1 cellular context compared by ENCODE assay signal in the genomic region with DNA sequence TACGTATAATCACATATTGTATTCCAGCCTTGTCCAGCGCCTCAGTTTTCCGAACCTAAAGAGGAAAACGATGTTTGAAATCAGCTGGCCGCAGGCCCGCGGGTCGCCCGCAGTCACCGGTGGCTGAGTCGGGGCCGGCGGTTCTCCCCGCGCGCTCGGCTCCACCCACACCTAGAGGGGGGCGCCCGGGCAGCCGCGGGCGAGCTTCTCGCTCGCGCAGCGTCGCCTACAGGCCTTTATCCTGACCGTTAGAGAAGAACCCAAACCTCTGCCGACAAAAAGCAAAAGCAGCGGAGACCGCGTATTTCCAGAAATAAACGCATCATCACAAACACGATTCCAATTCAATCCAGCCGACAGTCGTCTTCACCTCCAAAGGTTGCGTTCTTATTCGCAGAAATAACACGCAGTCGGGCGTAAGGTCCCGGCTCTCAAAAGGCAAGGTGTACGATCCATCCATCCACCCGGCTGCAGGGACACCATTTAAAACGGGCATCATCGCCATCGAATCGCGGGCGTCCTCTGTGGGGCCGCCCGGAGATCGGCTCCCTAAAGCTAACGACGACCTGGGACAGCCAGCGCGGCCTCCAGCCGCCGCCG.
TF ChIP-seq lines count a peak whose summit lies in the region.

No MANE protein-coding gene starts in this region.

TF ChIP-seq in GM12878, 131 proteins besides CTCF, POLR2A, EP300 and RAD21 (continued from another document and continues in another):
- TF ChIP-seq, protein P1, sequence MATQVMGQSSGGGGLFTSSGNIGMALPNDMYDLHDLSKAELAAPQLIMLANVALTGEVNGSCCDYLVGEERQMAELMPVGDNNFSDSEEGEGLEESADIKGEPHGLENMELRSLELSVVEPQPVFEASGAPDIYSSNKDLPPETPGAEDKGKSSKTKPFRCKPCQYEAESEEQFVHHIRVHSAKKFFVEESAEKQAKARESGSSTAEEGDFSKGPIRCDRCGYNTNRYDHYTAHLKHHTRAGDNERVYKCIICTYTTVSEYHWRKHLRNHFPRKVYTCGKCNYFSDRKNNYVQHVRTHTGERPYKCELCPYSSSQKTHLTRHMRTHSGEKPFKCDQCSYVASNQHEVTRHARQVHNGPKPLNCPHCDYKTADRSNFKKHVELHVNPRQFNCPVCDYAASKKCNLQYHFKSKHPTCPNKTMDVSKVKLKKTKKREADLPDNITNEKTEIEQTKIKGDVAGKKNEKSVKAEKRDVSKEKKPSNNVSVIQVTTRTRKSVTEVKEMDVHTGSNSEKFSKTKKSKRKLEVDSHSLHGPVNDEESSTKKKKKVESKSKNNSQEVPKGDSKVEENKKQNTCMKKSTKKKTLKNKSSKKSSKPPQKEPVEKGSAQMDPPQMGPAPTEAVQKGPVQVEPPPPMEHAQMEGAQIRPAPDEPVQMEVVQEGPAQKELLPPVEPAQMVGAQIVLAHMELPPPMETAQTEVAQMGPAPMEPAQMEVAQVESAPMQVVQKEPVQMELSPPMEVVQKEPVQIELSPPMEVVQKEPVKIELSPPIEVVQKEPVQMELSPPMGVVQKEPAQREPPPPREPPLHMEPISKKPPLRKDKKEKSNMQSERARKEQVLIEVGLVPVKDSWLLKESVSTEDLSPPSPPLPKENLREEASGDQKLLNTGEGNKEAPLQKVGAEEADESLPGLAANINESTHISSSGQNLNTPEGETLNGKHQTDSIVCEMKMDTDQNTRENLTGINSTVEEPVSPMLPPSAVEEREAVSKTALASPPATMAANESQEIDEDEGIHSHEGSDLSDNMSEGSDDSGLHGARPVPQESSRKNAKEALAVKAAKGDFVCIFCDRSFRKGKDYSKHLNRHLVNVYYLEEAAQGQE (IDR thresholded peaks at IDR 0.05; ENCODE audit: low read depth, low read length) = no peak
- TF ChIP-seq, protein P2, sequence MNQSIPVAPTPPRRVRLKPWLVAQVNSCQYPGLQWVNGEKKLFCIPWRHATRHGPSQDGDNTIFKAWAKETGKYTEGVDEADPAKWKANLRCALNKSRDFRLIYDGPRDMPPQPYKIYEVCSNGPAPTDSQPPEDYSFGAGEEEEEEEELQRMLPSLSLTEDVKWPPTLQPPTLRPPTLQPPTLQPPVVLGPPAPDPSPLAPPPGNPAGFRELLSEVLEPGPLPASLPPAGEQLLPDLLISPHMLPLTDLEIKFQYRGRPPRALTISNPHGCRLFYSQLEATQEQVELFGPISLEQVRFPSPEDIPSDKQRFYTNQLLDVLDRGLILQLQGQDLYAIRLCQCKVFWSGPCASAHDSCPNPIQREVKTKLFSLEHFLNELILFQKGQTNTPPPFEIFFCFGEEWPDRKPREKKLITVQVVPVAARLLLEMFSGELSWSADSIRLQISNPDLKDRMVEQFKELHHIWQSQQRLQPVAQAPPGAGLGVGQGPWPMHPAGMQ (IDR thresholded peaks at IDR 0.05; ENCODE audit: borderline replicate concordance) = no peak
- TF ChIP-seq SMAD1 (IDR thresholded peaks at IDR 0.05; ENCODE audit: low read depth, partially characterized antibody) = no peak
- no peak for TF ChIP-seq ZNF274 (IDR thresholded peaks at IDR 0.05; ENCODE audit: insufficient read depth, insufficient read length)
- TF ChIP-seq STAT1 (conservative IDR thresholded peaks at IDR 0.05) = no peak
- TF ChIP-seq ETV6 (conservative IDR thresholded peaks at IDR 0.05 in 1 of 2, IDR thresholded peaks at IDR 0.05 in 1 of 2; ENCODE audit: borderline replicate concordance in 1 of 2, low read depth in 1 of 2) = no peak
- TF ChIP-seq JUND (IDR thresholded peaks at IDR 0.05; ENCODE audit: low read depth, low read length) = no peak
- TF ChIP-seq JUNB (IDR thresholded peaks at IDR 0.05) = no peak
- no peak for TF ChIP-seq FOS (IDR thresholded peaks at IDR 0.05; ENCODE audit: borderline replicate concordance, extremely low read depth, insufficient read length)
- TF ChIP-seq, protein P3, sequence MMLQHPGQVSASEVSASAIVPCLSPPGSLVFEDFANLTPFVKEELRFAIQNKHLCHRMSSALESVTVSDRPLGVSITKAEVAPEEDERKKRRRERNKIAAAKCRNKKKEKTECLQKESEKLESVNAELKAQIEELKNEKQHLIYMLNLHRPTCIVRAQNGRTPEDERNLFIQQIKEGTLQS (IDR thresholded peaks at IDR 0.05; ENCODE audit: borderline replicate concordance, extremely low read depth, low read depth, low read length) = no peak
- TF ChIP-seq, protein P4, sequence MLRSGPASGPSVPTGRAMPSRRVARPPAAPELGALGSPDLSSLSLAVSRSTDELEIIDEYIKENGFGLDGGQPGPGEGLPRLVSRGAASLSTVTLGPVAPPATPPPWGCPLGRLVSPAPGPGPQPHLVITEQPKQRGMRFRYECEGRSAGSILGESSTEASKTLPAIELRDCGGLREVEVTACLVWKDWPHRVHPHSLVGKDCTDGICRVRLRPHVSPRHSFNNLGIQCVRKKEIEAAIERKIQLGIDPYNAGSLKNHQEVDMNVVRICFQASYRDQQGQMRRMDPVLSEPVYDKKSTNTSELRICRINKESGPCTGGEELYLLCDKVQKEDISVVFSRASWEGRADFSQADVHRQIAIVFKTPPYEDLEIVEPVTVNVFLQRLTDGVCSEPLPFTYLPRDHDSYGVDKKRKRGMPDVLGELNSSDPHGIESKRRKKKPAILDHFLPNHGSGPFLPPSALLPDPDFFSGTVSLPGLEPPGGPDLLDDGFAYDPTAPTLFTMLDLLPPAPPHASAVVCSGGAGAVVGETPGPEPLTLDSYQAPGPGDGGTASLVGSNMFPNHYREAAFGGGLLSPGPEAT (IDR thresholded peaks at IDR 0.05; ENCODE audit: low read depth) = 0 out of 2 replicates have a peak, but pooled peaks have one; percentile 29
- TF ChIP-seq, protein P5, sequence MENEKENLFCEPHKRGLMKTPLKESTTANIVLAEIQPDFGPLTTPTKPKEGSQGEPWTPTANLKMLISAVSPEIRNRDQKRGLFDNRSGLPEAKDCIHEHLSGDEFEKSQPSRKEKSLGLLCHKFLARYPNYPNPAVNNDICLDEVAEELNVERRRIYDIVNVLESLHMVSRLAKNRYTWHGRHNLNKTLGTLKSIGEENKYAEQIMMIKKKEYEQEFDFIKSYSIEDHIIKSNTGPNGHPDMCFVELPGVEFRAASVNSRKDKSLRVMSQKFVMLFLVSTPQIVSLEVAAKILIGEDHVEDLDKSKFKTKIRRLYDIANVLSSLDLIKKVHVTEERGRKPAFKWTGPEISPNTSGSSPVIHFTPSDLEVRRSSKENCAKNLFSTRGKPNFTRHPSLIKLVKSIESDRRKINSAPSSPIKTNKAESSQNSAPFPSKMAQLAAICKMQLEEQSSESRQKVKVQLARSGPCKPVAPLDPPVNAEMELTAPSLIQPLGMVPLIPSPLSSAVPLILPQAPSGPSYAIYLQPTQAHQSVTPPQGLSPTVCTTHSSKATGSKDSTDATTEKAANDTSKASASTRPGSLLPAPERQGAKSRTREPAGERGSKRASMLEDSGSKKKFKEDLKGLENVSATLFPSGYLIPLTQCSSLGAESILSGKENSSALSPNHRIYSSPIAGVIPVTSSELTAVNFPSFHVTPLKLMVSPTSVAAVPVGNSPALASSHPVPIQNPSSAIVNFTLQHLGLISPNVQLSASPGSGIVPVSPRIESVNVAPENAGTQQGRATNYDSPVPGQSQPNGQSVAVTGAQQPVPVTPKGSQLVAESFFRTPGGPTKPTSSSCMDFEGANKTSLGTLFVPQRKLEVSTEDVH (IDR thresholded peaks at IDR 0.05; ENCODE audit: low read depth, partially characterized antibody) = no peak
- TF ChIP-seq IRF4 (IDR thresholded peaks at IDR 0.05; ENCODE audit: low read depth, low read length) = no peak
- no peak for TF ChIP-seq BMI1 (IDR thresholded peaks at IDR 0.05; ENCODE audit: borderline replicate concordance)
- TF ChIP-seq, protein P6, sequence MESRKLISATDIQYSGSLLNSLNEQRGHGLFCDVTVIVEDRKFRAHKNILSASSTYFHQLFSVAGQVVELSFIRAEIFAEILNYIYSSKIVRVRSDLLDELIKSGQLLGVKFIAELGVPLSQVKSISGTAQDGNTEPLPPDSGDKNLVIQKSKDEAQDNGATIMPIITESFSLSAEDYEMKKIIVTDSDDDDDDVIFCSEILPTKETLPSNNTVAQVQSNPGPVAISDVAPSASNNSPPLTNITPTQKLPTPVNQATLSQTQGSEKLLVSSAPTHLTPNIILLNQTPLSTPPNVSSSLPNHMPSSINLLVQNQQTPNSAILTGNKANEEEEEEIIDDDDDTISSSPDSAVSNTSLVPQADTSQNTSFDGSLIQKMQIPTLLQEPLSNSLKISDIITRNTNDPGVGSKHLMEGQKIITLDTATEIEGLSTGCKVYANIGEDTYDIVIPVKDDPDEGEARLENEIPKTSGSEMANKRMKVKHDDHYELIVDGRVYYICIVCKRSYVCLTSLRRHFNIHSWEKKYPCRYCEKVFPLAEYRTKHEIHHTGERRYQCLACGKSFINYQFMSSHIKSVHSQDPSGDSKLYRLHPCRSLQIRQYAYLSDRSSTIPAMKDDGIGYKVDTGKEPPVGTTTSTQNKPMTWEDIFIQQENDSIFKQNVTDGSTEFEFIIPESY (IDR thresholded peaks at IDR 0.05) = no peak
- no peak for TF ChIP-seq CEBPB (IDR thresholded peaks at IDR 0.05; ENCODE audit: borderline replicate concordance in 1 of 2, low read depth in 2 of 2, low read length in 2 of 2)
- TF ChIP-seq SPI1 (IDR thresholded peaks at IDR 0.05; ENCODE audit: borderline replicate concordance, insufficient read depth, low read depth, low read length) = no peak
- peak in 1 of 2 experiments; percentile 19; a peak in 1 of 4 replicates for TF ChIP-seq IKZF2 (IDR thresholded peaks at IDR 0.05)
- TF ChIP-seq MXI1 (IDR thresholded peaks at IDR 0.05; ENCODE audit: low read depth, low read length) = no peak
- no peak for TF ChIP-seq CBX3 (IDR thresholded peaks at IDR 0.05; ENCODE audit: borderline replicate concordance, low read depth)
- TF ChIP-seq MEF2A (IDR thresholded peaks at IDR 0.05; ENCODE audit: insufficient read depth, low read depth, low read length) = no peak
- TF ChIP-seq ATF7 (IDR thresholded peaks at IDR 0.05; ENCODE audit: low read depth) = 0 out of 2 replicates have a peak, but pooled peaks have one; percentile 27
- TF ChIP-seq RFX5 (IDR thresholded peaks at IDR 0.05; ENCODE audit: low read depth, low read length) = no peak
- TF ChIP-seq, protein P7, sequence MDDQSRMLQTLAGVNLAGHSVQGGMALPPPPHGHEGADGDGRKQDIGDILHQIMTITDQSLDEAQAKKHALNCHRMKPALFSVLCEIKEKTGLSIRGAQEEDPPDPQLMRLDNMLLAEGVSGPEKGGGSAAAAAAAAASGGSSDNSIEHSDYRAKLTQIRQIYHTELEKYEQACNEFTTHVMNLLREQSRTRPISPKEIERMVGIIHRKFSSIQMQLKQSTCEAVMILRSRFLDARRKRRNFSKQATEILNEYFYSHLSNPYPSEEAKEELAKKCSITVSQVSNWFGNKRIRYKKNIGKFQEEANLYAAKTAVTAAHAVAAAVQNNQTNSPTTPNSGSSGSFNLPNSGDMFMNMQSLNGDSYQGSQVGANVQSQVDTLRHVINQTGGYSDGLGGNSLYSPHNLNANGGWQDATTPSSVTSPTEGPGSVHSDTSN (IDR thresholded peaks at IDR 0.05; ENCODE audit: insufficient replicate concordance, low read depth, low read length) = no peak
- no peak for TF ChIP-seq SREBF1 (IDR thresholded peaks at IDR 0.05; ENCODE audit: low read length)
- TF ChIP-seq, protein P8, sequence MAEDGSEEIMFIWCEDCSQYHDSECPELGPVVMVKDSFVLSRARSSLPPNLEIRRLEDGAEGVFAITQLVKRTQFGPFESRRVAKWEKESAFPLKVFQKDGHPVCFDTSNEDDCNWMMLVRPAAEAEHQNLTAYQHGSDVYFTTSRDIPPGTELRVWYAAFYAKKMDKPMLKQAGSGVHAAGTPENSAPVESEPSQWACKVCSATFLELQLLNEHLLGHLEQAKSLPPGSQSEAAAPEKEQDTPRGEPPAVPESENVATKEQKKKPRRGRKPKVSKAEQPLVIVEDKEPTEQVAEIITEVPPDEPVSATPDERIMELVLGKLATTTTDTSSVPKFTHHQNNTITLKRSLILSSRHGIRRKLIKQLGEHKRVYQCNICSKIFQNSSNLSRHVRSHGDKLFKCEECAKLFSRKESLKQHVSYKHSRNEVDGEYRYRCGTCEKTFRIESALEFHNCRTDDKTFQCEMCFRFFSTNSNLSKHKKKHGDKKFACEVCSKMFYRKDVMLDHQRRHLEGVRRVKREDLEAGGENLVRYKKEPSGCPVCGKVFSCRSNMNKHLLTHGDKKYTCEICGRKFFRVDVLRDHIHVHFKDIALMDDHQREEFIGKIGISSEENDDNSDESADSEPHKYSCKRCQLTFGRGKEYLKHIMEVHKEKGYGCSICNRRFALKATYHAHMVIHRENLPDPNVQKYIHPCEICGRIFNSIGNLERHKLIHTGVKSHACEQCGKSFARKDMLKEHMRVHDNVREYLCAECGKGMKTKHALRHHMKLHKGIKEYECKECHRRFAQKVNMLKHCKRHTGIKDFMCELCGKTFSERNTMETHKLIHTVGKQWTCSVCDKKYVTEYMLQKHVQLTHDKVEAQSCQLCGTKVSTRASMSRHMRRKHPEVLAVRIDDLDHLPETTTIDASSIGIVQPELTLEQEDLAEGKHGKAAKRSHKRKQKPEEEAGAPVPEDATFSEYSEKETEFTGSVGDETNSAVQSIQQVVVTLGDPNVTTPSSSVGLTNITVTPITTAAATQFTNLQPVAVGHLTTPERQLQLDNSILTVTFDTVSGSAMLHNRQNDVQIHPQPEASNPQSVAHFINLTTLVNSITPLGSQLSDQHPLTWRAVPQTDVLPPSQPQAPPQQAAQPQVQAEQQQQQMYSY (CRISPR knock-in tag; IDR thresholded peaks at IDR 0.05) = no peak
- no peak for TF ChIP-seq EED (IDR thresholded peaks at IDR 0.05; ENCODE audit: low read depth)
- TF ChIP-seq, protein P9, sequence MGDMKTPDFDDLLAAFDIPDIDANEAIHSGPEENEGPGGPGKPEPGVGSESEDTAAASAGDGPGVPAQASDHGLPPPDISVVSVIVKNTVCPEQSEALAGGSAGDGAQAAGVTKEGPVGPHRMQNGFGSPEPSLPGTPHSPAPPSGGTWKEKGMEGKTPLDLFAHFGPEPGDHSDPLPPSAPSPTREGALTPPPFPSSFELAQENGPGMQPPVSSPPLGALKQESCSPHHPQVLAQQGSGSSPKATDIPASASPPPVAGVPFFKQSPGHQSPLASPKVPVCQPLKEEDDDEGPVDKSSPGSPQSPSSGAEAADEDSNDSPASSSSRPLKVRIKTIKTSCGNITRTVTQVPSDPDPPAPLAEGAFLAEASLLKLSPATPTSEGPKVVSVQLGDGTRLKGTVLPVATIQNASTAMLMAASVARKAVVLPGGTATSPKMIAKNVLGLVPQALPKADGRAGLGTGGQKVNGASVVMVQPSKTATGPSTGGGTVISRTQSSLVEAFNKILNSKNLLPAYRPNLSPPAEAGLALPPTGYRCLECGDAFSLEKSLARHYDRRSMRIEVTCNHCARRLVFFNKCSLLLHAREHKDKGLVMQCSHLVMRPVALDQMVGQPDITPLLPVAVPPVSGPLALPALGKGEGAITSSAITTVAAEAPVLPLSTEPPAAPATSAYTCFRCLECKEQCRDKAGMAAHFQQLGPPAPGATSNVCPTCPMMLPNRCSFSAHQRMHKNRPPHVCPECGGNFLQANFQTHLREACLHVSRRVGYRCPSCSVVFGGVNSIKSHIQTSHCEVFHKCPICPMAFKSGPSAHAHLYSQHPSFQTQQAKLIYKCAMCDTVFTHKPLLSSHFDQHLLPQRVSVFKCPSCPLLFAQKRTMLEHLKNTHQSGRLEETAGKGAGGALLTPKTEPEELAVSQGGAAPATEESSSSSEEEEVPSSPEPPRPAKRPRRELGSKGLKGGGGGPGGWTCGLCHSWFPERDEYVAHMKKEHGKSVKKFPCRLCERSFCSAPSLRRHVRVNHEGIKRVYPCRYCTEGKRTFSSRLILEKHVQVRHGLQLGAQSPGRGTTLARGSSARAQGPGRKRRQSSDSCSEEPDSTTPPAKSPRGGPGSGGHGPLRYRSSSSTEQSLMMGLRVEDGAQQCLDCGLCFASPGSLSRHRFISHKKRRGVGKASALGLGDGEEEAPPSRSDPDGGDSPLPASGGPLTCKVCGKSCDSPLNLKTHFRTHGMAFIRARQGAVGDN (IDR thresholded peaks at IDR 0.05) = no peak
- TF ChIP-seq ZSCAN29 (IDR thresholded peaks at IDR 0.05) = no peak
- no peak for TF ChIP-seq ZNF207 (IDR thresholded peaks at IDR 0.05; ENCODE audit: borderline replicate concordance)
- peak; percentile 13; the same call in 1 of the 2 replicates for TF ChIP-seq PAX5 (IDR thresholded peaks at IDR 0.05; ENCODE audit: borderline replicate concordance, low read depth, low read length)
- TF ChIP-seq SIX5 (IDR thresholded peaks at IDR 0.05; ENCODE audit: low read depth, low read length, severe bottlenecking) = no peak
